15 cellular contexts compared by ENCODE assay signal in the genomic region with DNA sequence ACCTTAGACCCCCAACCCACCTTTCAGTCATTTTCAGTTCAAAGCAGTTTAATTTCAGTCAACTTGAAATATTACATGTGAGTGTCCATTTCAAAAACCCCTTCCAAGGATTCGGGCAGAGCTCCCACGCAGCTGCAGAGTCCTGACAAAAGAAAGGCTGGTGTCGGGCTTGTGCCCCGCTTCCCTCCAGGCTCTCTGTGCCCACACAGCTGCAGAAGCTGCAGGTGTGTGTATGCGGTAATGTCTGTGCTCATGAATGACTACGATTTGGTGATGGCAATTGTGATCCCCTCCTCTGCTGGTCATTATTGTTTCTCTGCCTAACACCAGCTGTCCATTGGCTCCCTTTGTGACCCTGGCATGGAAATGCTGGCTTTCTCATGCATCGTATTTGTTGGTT.
DNase-seq lines count a peak whose midpoint lies in the region; ATAC-seq, FAIRE-seq and TF ChIP-seq lines count a peak whose summit lies in the region.
"Had no signal": no experiment of that assay in that cellular context is flagged by ENCODE, and none has a peak within 500 bp of the region (broad histone marks: within the 10 kb centered on the region; RNA-seq: fewer than 3 reads in every experiment).

No MANE protein-coding gene starts in this region.

- DNase-seq in RPMI8226: peak; percentile 85
- peak in 48 of 56 donors; percentile 3 to 82 (median 38) for DNase-seq in nucleus accumbens (lab: John Stamatoyannopoulos, UW)
- DNase-seq in activated T-helper 2 cell treated with anti-CD3 and anti-CD28 coated beads, Interferon-gamma antibody, Interleukin-2, Interleukin-4, amounts not matched to agents 10 μg/mL and 5 μg/mL and 100 μg/mL, durations not matched to agents 14 hours and 24 hours and 36 hours (ENCODE audit: low spot score): no peak
- DNase-seq in H54 (ENCODE audit: insufficient read length, low spot score): no peak
- DNase-seq in RKO (ENCODE audit: low spot score): no peak
- no peak for DNase-seq in GOT3 (lab: John Stamatoyannopoulos, UW)
- DNase-seq: activated T-cell treated with anti-CD3 and anti-CD28 coated beads for 4 hours, aorta, gastrocnemius medialis, GDM1, NCI-H2029 treated with DMSO at 0.1 percent for 48 hours, upper lobe of left lung had no signal

- no peak overlapping the region for H3K27ac Mint-ChIP-seq in activated T-helper 2 cell treated with anti-CD3 and anti-CD28 coated beads, Interferon-gamma antibody, Interleukin-2, Interleukin-4, amounts not matched to agents 10 μg/mL and 5 μg/mL and 100 μg/mL, durations not matched to agents 14 hours and 24 hours and 36 hours

- no peaks in the 10 kb centered on the region for H3K27me3 Mint-ChIP-seq in activated T-helper 2 cell treated with anti-CD3 and anti-CD28 coated beads, Interferon-gamma antibody, Interleukin-2, Interleukin-4, amounts not matched to agents 10 μg/mL and 5 μg/mL and 100 μg/mL, durations not matched to agents 14 hours and 24 hours and 36 hours (ENCODE audit: low read depth)

- no peaks in the 10 kb centered on the region for H3K4me1 Mint-ChIP-seq in activated T-helper 2 cell treated with anti-CD3 and anti-CD28 coated beads, Interferon-gamma antibody, Interleukin-2, Interleukin-4, amounts not matched to agents 10 μg/mL and 5 μg/mL and 100 μg/mL, durations not matched to agents 14 hours and 24 hours and 36 hours (ENCODE audit: low read depth)
- H3K4me1 Mint-ChIP-seq: CD14-positive monocyte had no signal

- H3K4me3 Mint-ChIP-seq in activated T-helper 2 cell treated with anti-CD3 and anti-CD28 coated beads, Interferon-gamma antibody, Interleukin-2, Interleukin-4, amounts not matched to agents 10 μg/mL and 5 μg/mL and 100 μg/mL, durations not matched to agents 14 hours and 24 hours and 36 hours (ENCODE audit: low read depth): no peak overlapping the region
- H3K4me3 Mint-ChIP-seq: CD14-positive monocyte had no signal

- TF ChIP-seq POLR2A in H54 (IDR thresholded peaks at IDR 0.05; ENCODE audit: low read depth, low read length): no peak

- no peaks in the 10 kb centered on the region for H3K9me3 Mint-ChIP-seq in activated T-helper 2 cell treated with anti-CD3 and anti-CD28 coated beads, Interferon-gamma antibody, Interleukin-2, Interleukin-4, amounts not matched to agents 10 μg/mL and 5 μg/mL and 100 μg/mL, durations not matched to agents 14 hours and 24 hours and 36 hours

- ATAC-seq in GM18873 (IDR thresholded peaks at IDR 0.05; ENCODE audit: low FRiP score, unreplicated experiment): peak; percentile 32
- ATAC-seq in HG02885 (IDR thresholded peaks at IDR 0.05; ENCODE audit: poor library complexity, unreplicated experiment): peak; percentile 52
- ATAC-seq: gastrocnemius medialis had no signal

- no peak for FAIRE-seq in H54 (lab: Jason Lieb, UNC)

- intact Hi-C loops in activated T-helper 2 cell treated with anti-CD3 and anti-CD28 coated beads, Interferon-gamma antibody, Interleukin-2, Interleukin-4, amounts not matched to agents 10 μg/mL and 5 μg/mL and 100 μg/mL, durations not matched to agents 14 hours and 24 hours and 36 hours (cut with micrococcal nuclease): no loop called here

- H3K36me3 Mint-ChIP-seq in activated T-helper 2 cell treated with anti-CD3 and anti-CD28 coated beads, Interferon-gamma antibody, Interleukin-2, Interleukin-4, amounts not matched to agents 10 μg/mL and 5 μg/mL and 100 μg/mL, durations not matched to agents 14 hours and 24 hours and 36 hours (ENCODE audit: low read depth): no peaks in the 10 kb centered on the region
- H3K36me3 Mint-ChIP-seq: CD14-positive monocyte had no signal

Comparison
In these comparisons a context has a peak if more than half of its experiments do, and no peak if none do; other contexts are left out.
1. DNase-seq: peak in RPMI8226 (single experiment) and nucleus accumbens (48 of 56); none in activated T-helper 2 cell treated with anti-CD3 and anti-CD28 coated beads, Interferon-gamma antibody, Interleukin-2, Interleukin-4, amounts not matched to agents 10 μg/mL and 5 μg/mL and 100 μg/mL, durations not matched to agents 14 hours and 24 hours and 36 hours (single experiment), H54 (single experiment), RKO (single experiment) and GOT3 (single experiment).